1 cellular context compared by ENCODE assay signal in the genomic region with DNA sequence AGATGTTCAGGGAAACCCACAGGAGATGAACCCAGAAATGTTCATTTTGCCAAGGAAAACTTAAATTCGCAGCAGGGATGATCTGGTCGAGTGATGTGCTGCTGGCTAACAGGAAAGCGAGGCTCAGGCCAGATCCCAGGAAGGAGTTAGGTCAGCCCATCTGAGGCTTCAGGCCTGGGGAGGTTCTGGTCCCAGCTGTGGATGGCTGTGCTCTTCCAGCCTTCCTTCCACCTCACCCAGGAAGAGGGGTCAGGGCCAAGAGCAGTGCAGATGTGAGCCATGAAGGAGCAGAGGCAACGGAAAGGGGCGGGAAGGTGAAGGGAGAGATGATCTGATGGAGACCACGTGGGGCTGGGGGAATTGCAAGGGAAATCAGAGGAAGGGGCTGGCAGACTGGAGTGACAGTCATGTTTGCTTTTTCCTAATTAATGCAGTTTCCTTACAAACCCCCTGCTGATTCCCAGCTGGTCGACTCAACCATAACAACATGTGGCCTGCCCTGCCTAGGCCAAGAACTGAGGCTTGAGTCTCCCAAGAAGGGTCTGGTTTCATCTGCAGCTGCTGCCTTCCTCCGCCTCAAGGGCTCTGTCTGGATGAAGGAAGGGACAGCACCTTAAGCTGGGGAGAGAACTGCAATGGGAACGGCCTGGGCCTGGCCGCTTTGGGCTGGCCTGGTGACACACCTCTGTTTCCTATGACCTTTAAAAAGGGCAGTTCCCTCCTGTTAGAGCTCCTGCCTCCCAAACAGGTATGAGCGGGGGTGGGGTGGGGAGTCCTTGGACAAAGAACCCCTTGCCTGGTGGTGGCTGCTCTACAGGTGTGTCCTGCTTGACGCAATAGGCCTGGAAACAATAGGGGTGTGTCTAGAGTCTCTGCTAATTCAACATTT.
TF ChIP-seq lines count a peak whose summit lies in the region.

No MANE protein-coding gene starts in this region.

TF ChIP-seq in GM23338, 12 proteins besides CTCF, POLR2A, EP300 and RAD21 (continued from another document):
- no peak for TF ChIP-seq CREB1 (CRISPR knock-in tag; IDR thresholded peaks at IDR 0.05; ENCODE audit: low read depth)
- TF ChIP-seq POLR2AphosphoS5 (IDR thresholded peaks at IDR 0.05; ENCODE audit: low read depth), result no peak
